Comparison of ENCODE assay signal across 8 cellular contexts in genomic region chr7:146019041-146020004, GRCh38.
DNase-seq lines count a peak whose midpoint lies in the region; TF ChIP-seq lines count a peak whose summit lies in the region.
"Not testable (repeated sequence)": the region's sequence is repeated elsewhere in the genome, so short reads cannot be mapped to it uniquely, and the experiment has no call there.

No MANE protein-coding gene starts in this region.

- not testable (repeated sequence) for H2BK20ac ChIP-seq in H9 (ENCODE audit: low read depth, low read length, poor library complexity, severe bottlenecking)

- not testable (repeated sequence) for H4K8ac ChIP-seq in H9 (replicated peaks; ENCODE audit: insufficient read length, low read depth, low read length)

- H3K79me2 ChIP-seq in H9 (ENCODE audit: insufficient read depth, low read length); PC-9 (ENCODE audit: low read depth); neural progenitor cell (ENCODE audit: low read depth): not testable (repeated sequence)

- H2BK12ac ChIP-seq in H9 (ENCODE audit: insufficient read length, low read depth, low read length): not testable (repeated sequence)

- H3K27ac Mint-ChIP-seq in H9 (peak overlapping the region in 2 of 3 experiments; percentile 85 to 94; a peak in 3 of 7 replicates), endodermal cell (peak overlapping the region; percentile 39)
- not testable (repeated sequence) for H3K27ac Mint-ChIP-seq in neural progenitor cell

- BruUV-seq in PC-9 (replicated peaks; lab: Mats Ljungman, UMichigan): not testable (repeated sequence)

- not testable (repeated sequence) for H2BK15ac ChIP-seq in H9 (ENCODE audit: low read depth, low read length)

- not testable (repeated sequence) for H3K36me3 ChIP-seq in HUES64 (ENCODE audit: insufficient read depth, low read length); PC-9 (ENCODE audit: low read depth); endodermal cell (ENCODE audit: control insufficient read depth, insufficient read depth, low read length); neural progenitor cell

- H3K4me3 Mint-ChIP-seq in H9: peak overlapping the region in 1 of 2 experiments; percentile 51; a peak in 2 of 5 replicates
- H3K4me3 Mint-ChIP-seq in endodermal cell: peak overlapping the region; percentile 49
- not testable (repeated sequence) for H3K4me3 Mint-ChIP-seq in neural progenitor cell

- H3K56ac ChIP-seq in H9 (ENCODE audit: insufficient read length, low read depth, low read length): not testable (repeated sequence)

- peak overlapping the region; percentile 18; the same call in 1 of the 2 replicates for H3K27ac ChIP-seq in C4-2B
- H3K27ac ChIP-seq in H9 (ENCODE audit: insufficient read length, low read depth, low read length); HUES64 (ENCODE audit: low read depth, low read length); PC-9; endodermal cell (ENCODE audit: low read depth, low read length); neural progenitor cell: not testable (repeated sequence)

- H3K18ac ChIP-seq in H9 (ENCODE audit: insufficient read length, low read depth, low read length): not testable (repeated sequence)

- H3K4ac ChIP-seq in H9 (ENCODE audit: low read depth, low read length): not testable (repeated sequence)

- H3K36me3 Mint-ChIP-seq in H9 (ENCODE audit: insufficient read depth in 1 of 3, low read depth in 3 of 3); endodermal cell (ENCODE audit: low read depth); neural progenitor cell: not testable (repeated sequence)

- not testable (repeated sequence) for H3K9me2 ChIP-seq in PC-9 (ENCODE audit: insufficient read depth)

- H4K91ac ChIP-seq in H9 (ENCODE audit: insufficient read length, low read depth, low read length): not testable (repeated sequence)

- not testable (repeated sequence) for H2AFZ ChIP-seq in H9 (ENCODE audit: low read length); neural progenitor cell (replicated peaks)
- H2AFZ ChIP-seq in PC-9: peak overlapping the region; percentile 58

- not testable (repeated sequence) for H3K23ac ChIP-seq in H9 (ENCODE audit: insufficient read length, low read depth, low read length)

- peaks cover 16% of the 10 kb centered on the region in 2 experiments for H3K4me1 Mint-ChIP-seq in H9
- H3K4me1 Mint-ChIP-seq in endodermal cell, neural progenitor cell: not testable (repeated sequence)

- TF ChIP-seq CTCF in C4-2B (conservative IDR thresholded peaks at IDR 0.05); H9 (conservative IDR thresholded peaks at IDR 0.05); PC-9 (conservative IDR thresholded peaks at IDR 0.05); endodermal cell (conservative IDR thresholded peaks at IDR 0.05); neural progenitor cell (IDR thresholded peaks at IDR 0.05): not testable (repeated sequence)

- H3K4me1 ChIP-seq in H9 (ENCODE audit: insufficient read depth, low read length); PC-9 (replicated peaks; ENCODE audit: insufficient read depth); endodermal cell (ENCODE audit: control insufficient read depth, insufficient read depth, low read length); neural progenitor cell: not testable (repeated sequence)
- peaks cover 11% of the 10 kb centered on the region; the same call in 1 of the 2 replicates for H3K4me1 ChIP-seq in HUES64 (ENCODE audit: insufficient read depth, low read length)

- H3K9me3 Mint-ChIP-seq in H9, endodermal cell, neural progenitor cell: not testable (repeated sequence)

- WGBS in H9 (ENCODE audit: extremely low coverage, insufficient read length, low lambda C conversion rate): no CpG with 5 or more reads among the region's 33 CpGs
- 84% methylated on average over 27 of the region's 33 CpGs for WGBS in HUES64
- 93 to 94% methylated on average over 13 to 25 of the region's 33 CpGs for WGBS in endodermal cell (ENCODE audit: insufficient coverage in 1 of 2, insufficient read length in 1 of 2), 2 experiments

- not testable (repeated sequence) for H3K23me2 ChIP-seq in H9 (ENCODE audit: insufficient read length, low read depth, low read length, poor library complexity, severe bottlenecking)

- H3K27me3 ChIP-seq in H9 (ENCODE audit: insufficient read depth, low read length); HUES64 (ENCODE audit: insufficient read depth, low read length); PC-9 (ENCODE audit: insufficient read depth, low read depth); endodermal cell (ENCODE audit: control insufficient read depth, insufficient read depth, low read length, poor library complexity, severe bottlenecking); neural progenitor cell: not testable (repeated sequence)

- not testable (repeated sequence) for H4K5ac ChIP-seq in H9 (ENCODE audit: insufficient read length, low read depth, low read length)

- H2BK120ac ChIP-seq in H9 (ENCODE audit: low read depth, low read length, poor library complexity, severe bottlenecking): not testable (repeated sequence)

- H3K9ac ChIP-seq in H9 (ENCODE audit: extremely low read depth, insufficient read length, low read length); HUES64 (ENCODE audit: low read depth, low read length); endodermal cell (ENCODE audit: extremely low read depth, low read length, poor library complexity, severe bottlenecking); neural progenitor cell: not testable (repeated sequence)

- not testable (repeated sequence) for H2AK5ac ChIP-seq in H9 (ENCODE audit: insufficient read length, low read length)

- not testable (repeated sequence) for H3K4me2 ChIP-seq in H9 (ENCODE audit: insufficient read depth, insufficient read length, low read length); neural progenitor cell
- H3K4me2 ChIP-seq in PC-9: peak overlapping the region; percentile 56

- CTCF ChIA-PET in PC-9 (lab: Charles Lee): not testable (repeated sequence)

- H3T11ph ChIP-seq in H9 (ENCODE audit: low read length): not testable (repeated sequence)

- not testable (repeated sequence) for H4K20me1 ChIP-seq in H9 (ENCODE audit: control insufficient read depth, insufficient read depth, insufficient read length); PC-9 (ENCODE audit: insufficient read depth); neural progenitor cell (ENCODE audit: low read depth)

- H3K27me3 Mint-ChIP-seq in H9 (ENCODE audit: low read depth); endodermal cell (ENCODE audit: insufficient read depth); neural progenitor cell (ENCODE audit: insufficient read depth, low read depth): not testable (repeated sequence)

- H3F3A ChIP-seq in PC-9 (ENCODE audit: insufficient read depth, low read depth); neural progenitor cell (ENCODE audit: low read depth): not testable (repeated sequence)

- DNase-seq in DMS53 (lab: John Stamatoyannopoulos, UW): peak; percentile 70
- DNase-seq in H9: peak; percentile 37
- not testable (repeated sequence) for DNase-seq in PC-9; neural progenitor cell (ENCODE audit: low spot score)
- peak; percentile 8 for DNase-seq in SHP77 treated with DMSO at 0.1 percent for 48 hours (lab: John Stamatoyannopoulos, UW)
- DNase-seq in endodermal cell: peak; percentile 51

- H3K79me1 ChIP-seq in H9 (ENCODE audit: insufficient read depth, low read depth, low read length, poor library complexity, severe bottlenecking): not testable (repeated sequence)

- not testable (repeated sequence) for H3K9me3 ChIP-seq in H9 (ENCODE audit: control insufficient read depth, low read depth, low read length); HUES64 (ENCODE audit: insufficient read depth, low read depth, low read length); PC-9 (ENCODE audit: insufficient read depth, low read depth); endodermal cell (ENCODE audit: control insufficient read depth, low read length); neural progenitor cell (ENCODE audit: low read depth)

- POLR2A ChIA-PET in PC-9 (lab: Charles Lee; ENCODE audit: unreplicated experiment): not testable (repeated sequence)

- intact Hi-C loops in PC-9 (cut with micrococcal nuclease; ENCODE audit: unreplicated experiment): not testable (repeated sequence)

- H3K4me3 ChIP-seq in HUES64 (ENCODE audit: low read length) (0 out of 2 replicates have a peak overlapping the region, but pooled peaks have one; percentile 10), PC-9 (peak overlapping the region; percentile 52; the same call in 1 of the 2 replicates), neural progenitor cell (peak overlapping the region; percentile 21)
- H3K4me3 ChIP-seq in endodermal cell (ENCODE audit: low read length): not testable (repeated sequence)

- not testable (repeated sequence) for H2BK5ac ChIP-seq in H9 (ENCODE audit: insufficient read length, low read length)

- not testable (repeated sequence) for H3K14ac ChIP-seq in H9 (ENCODE audit: insufficient read depth, low read length)
